In the genomic region with DNA sequence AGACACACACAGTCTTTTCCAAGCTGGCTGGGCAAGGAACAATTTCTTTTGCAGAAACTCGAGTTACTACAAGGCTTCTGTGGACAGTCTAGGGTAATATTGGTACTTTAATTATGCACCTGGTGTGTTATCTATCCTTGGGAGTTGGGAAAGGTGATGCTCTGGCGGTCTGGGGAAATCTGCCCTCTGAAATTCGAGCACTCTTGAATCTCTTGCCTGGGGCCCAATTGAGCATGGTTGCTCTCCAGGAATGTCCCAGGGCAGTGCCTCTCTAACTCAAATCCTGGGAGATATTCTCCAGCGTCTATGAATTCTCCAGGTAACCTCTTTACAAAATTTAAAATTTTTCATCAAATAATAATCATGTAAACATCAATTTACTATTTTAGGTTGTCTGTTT, we compare ENCODE assay signal across 15 cellular contexts.
DNase-seq lines count a peak whose midpoint lies in the region; ATAC-seq and TF ChIP-seq lines count a peak whose summit lies in the region.
"Had no signal": no experiment of that assay in that cellular context is flagged by ENCODE, and none has a peak within 500 bp of the region (broad histone marks: within the 10 kb centered on the region; RNA-seq: fewer than 3 reads in every experiment).

No MANE protein-coding gene starts in this region.

- no peaks in the 10 kb centered on the region for H3K27me3 ChIP-seq in GM23338 (ENCODE audit: insufficient read depth)
- H3K27me3 ChIP-seq in PC-9 (ENCODE audit: insufficient read depth, low read depth) = no peaks in the 10 kb centered on the region
- H3K27me3 ChIP-seq in thyroid gland = no peaks in the 10 kb centered on the region

- peaks cover 3% of the 10 kb centered on the region for H3K27me3 Mint-ChIP-seq in GM23338 (ENCODE audit: insufficient read depth, low read depth, poor library complexity)

- H3K4me3 Mint-ChIP-seq in GM23338 = no peak overlapping the region
- H3K4me3 Mint-ChIP-seq: CD4-positive, CD25-positive, alpha-beta regulatory T cell had no signal

- peaks cover 5% of the 10 kb centered on the region; the same call in 1 of the 3 replicates for H3K9me3 Mint-ChIP-seq in GM23338

- H4K20me1 ChIP-seq in GM23338 (replicated peaks; ENCODE audit: insufficient read depth) (no peaks in the 10 kb centered on the region), PC-9 (ENCODE audit: insufficient read depth) (no peaks in the 10 kb centered on the region)

- H3K9me2 ChIP-seq in GM23338 (ENCODE audit: insufficient read depth) (no peaks in the 10 kb centered on the region), PC-9 (ENCODE audit: insufficient read depth) (no peaks in the 10 kb centered on the region)

- TF ChIP-seq CTCF in GM23338 (conservative IDR thresholded peaks at IDR 0.05; ENCODE audit: low read depth in 2 of 2) = no peak
- no peak for TF ChIP-seq CTCF in PC-9 (conservative IDR thresholded peaks at IDR 0.05)
- TF ChIP-seq CTCF in thyroid gland (IDR thresholded peaks at IDR 0.05) = no peak

- WGBS in thyroid gland, 2 donors = 20 to 24% methylated on average over 4 of the region's 4 CpGs

- H3F3A ChIP-seq in GM23338 (replicated peaks; ENCODE audit: low read depth) (no peaks in the 10 kb centered on the region), PC-9 (ENCODE audit: insufficient read depth, low read depth) (peaks cover 26% of the 10 kb centered on the region)

- DNase-seq in GM23338 (ENCODE audit: low spot score) (peak; percentile 48), PC-9 (no peak), kidney glomerular epithelial cell (lab: John Stamatoyannopoulos, UW) (peak; percentile 29), thyroid gland (peak; percentile 6 to 11), DMS114 treated with DMSO at 0.1 percent for 48 hours (lab: John Stamatoyannopoulos, UW; ENCODE audit: unreplicated experiment) (no peak)
- DNase-seq: KG1, NCI-H1048, NCI-H146, NCI-H2081, NCI-H524 had no signal

- no peak overlapping the region for H3K27ac Mint-ChIP-seq in GM23338
- H3K27ac Mint-ChIP-seq: CD4-positive, CD25-positive, alpha-beta regulatory T cell had no signal

- CTCF ChIA-PET in PC-9 (lab: Charles Lee) = no interaction called here

- BruUV-seq in PC-9 (replicated peaks; lab: Mats Ljungman, UMichigan) = no TSS peak

- H3K27ac ChIP-seq in GM23338 (ENCODE audit: low read depth) (no peak overlapping the region), PC-9 (no peak overlapping the region), thyroid gland (no peak overlapping the region)
- H3K27ac ChIP-seq: RWPE1 had no signal

- ATAC-seq in GM23338 (peak; percentile 80), HG02870 (IDR thresholded peaks at IDR 0.05; ENCODE audit: unreplicated experiment) (no peak), HG03135 (IDR thresholded peaks at IDR 0.05; ENCODE audit: unreplicated experiment) (no peak)

- TF ChIP-seq POLR2A in thyroid gland (IDR thresholded peaks at IDR 0.05) = no peak

- no peaks in the 10 kb centered on the region; the same call in 1 of the 2 replicates for H3K4me1 ChIP-seq in GM23338 (ENCODE audit: insufficient read depth)
- peaks cover 32% of the 10 kb centered on the region for H3K4me1 ChIP-seq in PC-9 (replicated peaks; ENCODE audit: insufficient read depth)
- H3K4me1 ChIP-seq in thyroid gland = no peaks in the 10 kb centered on the region

- H3K4me1 Mint-ChIP-seq in GM23338 = peaks cover 19% of the 10 kb centered on the region

- H3K4me3 ChIP-seq in GM23338 = no peak overlapping the region
- H3K4me3 ChIP-seq in PC-9 = no peak overlapping the region; the same call in 1 of the 2 replicates
- H3K4me3 ChIP-seq in thyroid gland (replicated peaks in 1 of 3) = no peak overlapping the region
- H3K4me3 ChIP-seq: GM12878 had no signal

- no peaks in the 10 kb centered on the region for H3K9me3 ChIP-seq in PC-9 (ENCODE audit: insufficient read depth, low read depth)
- H3K9me3 ChIP-seq in thyroid gland = no peaks in the 10 kb centered on the region

- H2AFZ ChIP-seq in GM23338 (no peak overlapping the region), PC-9 (no peak overlapping the region)

- no peaks in the 10 kb centered on the region for H3K36me3 ChIP-seq in GM23338 (ENCODE audit: insufficient read depth)
- H3K36me3 ChIP-seq in PC-9 (ENCODE audit: low read depth) = no peaks in the 10 kb centered on the region
- no peaks in the 10 kb centered on the region for H3K36me3 ChIP-seq in thyroid gland

- POLR2A ChIA-PET in PC-9 (lab: Charles Lee; ENCODE audit: unreplicated experiment) = no interaction called here

- H3K4me2 ChIP-seq in GM23338 (no peak overlapping the region), PC-9 (peak overlapping the region; percentile 73)

- intact Hi-C loops in PC-9 (cut with micrococcal nuclease; ENCODE audit: unreplicated experiment) = no loop called here
- intact Hi-C loops in thyroid gland (cut with DNase I) = no loop called here

- no peaks in the 10 kb centered on the region for H3K36me3 Mint-ChIP-seq in GM23338 (ENCODE audit: low read depth)
- H3K36me3 Mint-ChIP-seq: CD4-positive, CD25-positive, alpha-beta regulatory T cell had no signal

- H3K79me2 ChIP-seq in GM23338 (replicated peaks; ENCODE audit: insufficient read depth) (no peaks in the 10 kb centered on the region), PC-9 (ENCODE audit: low read depth) (no peaks in the 10 kb centered on the region)

TF ChIP-seq in GM23338, 12 proteins besides CTCF, POLR2A, EP300 and RAD21 (continues in another document):
- TF ChIP-seq, protein P1, sequence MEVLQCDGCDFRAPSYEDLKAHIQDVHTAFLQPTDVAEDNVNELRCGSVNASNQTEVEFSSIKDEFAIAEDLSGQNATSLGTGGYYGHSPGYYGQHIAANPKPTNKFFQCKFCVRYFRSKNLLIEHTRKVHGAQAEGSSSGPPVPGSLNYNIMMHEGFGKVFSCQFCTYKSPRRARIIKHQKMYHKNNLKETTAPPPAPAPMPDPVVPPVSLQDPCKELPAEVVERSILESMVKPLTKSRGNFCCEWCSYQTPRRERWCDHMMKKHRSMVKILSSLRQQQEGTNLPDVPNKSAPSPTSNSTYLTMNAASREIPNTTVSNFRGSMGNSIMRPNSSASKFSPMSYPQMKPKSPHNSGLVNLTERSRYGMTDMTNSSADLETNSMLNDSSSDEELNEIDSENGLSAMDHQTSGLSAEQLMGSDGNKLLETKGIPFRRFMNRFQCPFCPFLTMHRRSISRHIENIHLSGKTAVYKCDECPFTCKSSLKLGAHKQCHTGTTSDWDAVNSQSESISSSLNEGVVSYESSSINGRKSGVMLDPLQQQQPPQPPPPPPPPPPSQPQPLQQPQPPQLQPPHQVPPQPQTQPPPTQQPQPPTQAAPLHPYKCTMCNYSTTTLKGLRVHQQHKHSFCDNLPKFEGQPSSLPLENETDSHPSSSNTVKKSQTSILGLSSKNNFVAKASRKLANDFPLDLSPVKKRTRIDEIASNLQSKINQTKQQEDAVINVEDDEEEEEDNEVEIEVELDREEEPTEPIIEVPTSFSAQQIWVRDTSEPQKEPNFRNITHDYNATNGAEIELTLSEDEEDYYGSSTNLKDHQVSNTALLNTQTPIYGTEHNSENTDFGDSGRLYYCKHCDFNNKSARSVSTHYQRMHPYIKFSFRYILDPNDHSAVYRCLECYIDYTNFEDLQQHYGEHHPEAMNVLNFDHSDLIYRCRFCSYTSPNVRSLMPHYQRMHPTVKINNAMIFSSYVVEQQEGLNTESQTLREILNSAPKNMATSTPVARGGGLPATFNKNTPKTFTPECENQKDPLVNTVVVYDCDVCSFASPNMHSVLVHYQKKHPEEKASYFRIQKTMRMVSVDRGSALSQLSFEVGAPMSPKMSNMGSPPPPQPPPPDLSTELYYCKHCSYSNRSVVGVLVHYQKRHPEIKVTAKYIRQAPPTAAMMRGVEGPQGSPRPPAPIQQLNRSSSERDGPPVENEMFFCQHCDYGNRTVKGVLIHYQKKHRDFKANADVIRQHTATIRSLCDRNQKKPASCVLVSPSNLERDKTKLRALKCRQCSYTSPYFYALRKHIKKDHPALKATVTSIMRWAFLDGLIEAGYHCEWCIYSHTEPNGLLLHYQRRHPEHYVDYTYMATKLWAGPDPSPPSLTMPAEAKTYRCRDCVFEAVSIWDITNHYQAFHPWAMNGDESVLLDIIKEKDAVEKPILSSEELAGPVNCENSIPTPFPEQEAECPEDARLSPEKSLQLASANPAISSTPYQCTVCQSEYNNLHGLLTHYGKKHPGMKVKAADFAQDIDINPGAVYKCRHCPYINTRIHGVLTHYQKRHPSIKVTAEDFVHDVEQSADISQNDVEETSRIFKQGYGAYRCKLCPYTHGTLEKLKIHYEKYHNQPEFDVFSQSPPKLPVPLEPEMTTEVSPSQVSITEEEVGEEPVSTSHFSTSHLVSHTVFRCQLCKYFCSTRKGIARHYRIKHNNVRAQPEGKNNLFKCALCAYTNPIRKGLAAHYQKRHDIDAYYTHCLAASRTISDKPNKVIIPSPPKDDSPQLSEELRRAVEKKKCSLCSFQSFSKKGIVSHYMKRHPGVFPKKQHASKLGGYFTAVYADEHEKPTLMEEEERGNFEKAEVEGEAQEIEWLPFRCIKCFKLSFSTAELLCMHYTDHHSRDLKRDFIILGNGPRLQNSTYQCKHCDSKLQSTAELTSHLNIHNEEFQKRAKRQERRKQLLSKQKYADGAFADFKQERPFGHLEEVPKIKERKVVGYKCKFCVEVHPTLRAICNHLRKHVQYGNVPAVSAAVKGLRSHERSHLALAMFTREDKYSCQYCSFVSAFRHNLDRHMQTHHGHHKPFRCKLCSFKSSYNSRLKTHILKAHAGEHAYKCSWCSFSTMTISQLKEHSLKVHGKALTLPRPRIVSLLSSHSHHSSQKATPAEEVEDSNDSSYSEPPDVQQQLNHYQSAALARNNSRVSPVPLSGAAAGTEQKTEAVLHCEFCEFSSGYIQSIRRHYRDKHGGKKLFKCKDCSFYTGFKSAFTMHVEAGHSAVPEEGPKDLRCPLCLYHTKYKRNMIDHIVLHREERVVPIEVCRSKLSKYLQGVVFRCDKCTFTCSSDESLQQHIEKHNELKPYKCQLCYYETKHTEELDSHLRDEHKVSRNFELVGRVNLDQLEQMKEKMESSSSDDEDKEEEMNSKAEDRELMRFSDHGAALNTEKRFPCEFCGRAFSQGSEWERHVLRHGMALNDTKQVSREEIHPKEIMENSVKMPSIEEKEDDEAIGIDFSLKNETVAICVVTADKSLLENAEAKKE (CRISPR knock-in tag; IDR thresholded peaks at IDR 0.05) = no peak

Comparison
In these comparisons a context has a peak if more than half of its experiments do, and no peak if none do; other contexts are left out.
1. DNase-seq: peak in GM23338 (single experiment), kidney glomerular epithelial cell (single experiment) and thyroid gland (2 of 2); none in PC-9 (0 of 2) and DMS114 treated with DMSO at 0.1 percent for 48 hours (single experiment).